Comparison of ENCODE assay signal across 8 cellular contexts in genomic region chr10:79443338-79444242, GRCh38. TPM values are rescaled to one million over a fixed set of nuclear protein-coding genes. Genes with fewer than 3 reads are reported as not detected.
DNase-seq lines count a peak whose midpoint lies in the region; ATAC-seq and TF ChIP-seq lines count a peak whose summit lies in the region.

No MANE protein-coding gene starts in this region.

- ATAC-seq in GM18505 (IDR thresholded peaks at IDR 0.05; ENCODE audit: unreplicated experiment) = no peak
- ATAC-seq in HG02981 (IDR thresholded peaks at IDR 0.05; ENCODE audit: unreplicated experiment) = no peak
- ATAC-seq in GM18498 (IDR thresholded peaks at IDR 0.05; ENCODE audit: unreplicated experiment) = no peak

- H3K4me3 ChIP-seq in fibroblast of lung (replicated peaks in 1 of 4; ENCODE audit: control extremely low read depth in 1 of 4, insufficient read depth in 1 of 4, low read depth in 3 of 4, low read length in 4 of 4) = peak overlapping the region; percentile 72 to 98 (median 82)
- H3K4me3 ChIP-seq in rectal smooth muscle tissue (ENCODE audit: low read length) = peak overlapping the region; percentile 65

- no peak overlapping the region for H2AFZ ChIP-seq in fibroblast of lung (ENCODE audit: low read length)

- H3K27ac ChIP-seq in RWPE1 = peak overlapping the region; percentile 76
- H3K27ac ChIP-seq in fibroblast of lung (ENCODE audit: insufficient read depth, low read length) = peak overlapping the region; percentile 88
- peak overlapping the region; percentile 80 for H3K27ac ChIP-seq in rectal smooth muscle tissue (ENCODE audit: low read depth, low read length)

- H3K9ac ChIP-seq in ES-I3 (ENCODE audit: low read depth, low read length) (peak overlapping the region; percentile 78; the same call in 1 of the 2 replicates), fibroblast of lung (ENCODE audit: insufficient read depth, low read length) (peak overlapping the region; percentile 74), rectal smooth muscle tissue (ENCODE audit: low read length) (peak overlapping the region; percentile 53)

- no peaks in the 10 kb centered on the region for H4K20me1 ChIP-seq in fibroblast of lung (ENCODE audit: control insufficient read depth, extremely low read depth, insufficient read depth, low read length)

- CTCF ChIA-PET in RWPE1 (lab: Yijun Ruan, JAX) = interaction anchor here (0.6 kb wide), 1 partner anchor 74 kb away, joined by 3 read pairs; no protein-coding TSS in a partner anchor

- H3K9me3 ChIP-seq in ES-I3 (ENCODE audit: control insufficient read depth, insufficient read depth, low read length) = no peaks in the 10 kb centered on the region
- H3K9me3 ChIP-seq in fibroblast of lung (ENCODE audit: control insufficient read depth, insufficient read depth, low read depth, low read length) = no peaks in the 10 kb centered on the region

- no peaks in the 10 kb centered on the region for H3K36me3 ChIP-seq in ES-I3 (ENCODE audit: insufficient read depth, low read length)
- H3K36me3 ChIP-seq in fibroblast of lung (ENCODE audit: control insufficient read depth, insufficient read depth, low read length) = peaks cover 4% of the 10 kb centered on the region
- H3K36me3 ChIP-seq in rectal smooth muscle tissue (ENCODE audit: control insufficient read depth, insufficient read depth, low read length) = peaks cover 2% of the 10 kb centered on the region

- H3K4me2 ChIP-seq in fibroblast of lung (ENCODE audit: extremely low read depth, insufficient read depth, low read length) = peak overlapping the region; percentile 94

- TF ChIP-seq CTCF in RWPE1 (conservative IDR thresholded peaks at IDR 0.05; ENCODE audit: low read depth) = no peak
- no peak for TF ChIP-seq CTCF in fibroblast of lung (conservative IDR thresholded peaks at IDR 0.05 in 1 of 2, IDR thresholded peaks at IDR 0.05 in 1 of 2; ENCODE audit: low read depth in 1 of 2, low read length in 2 of 2)

- H3K4me1 ChIP-seq in ES-I3 (ENCODE audit: insufficient read depth, low read length) (no peaks in the 10 kb centered on the region), fibroblast of lung (ENCODE audit: control insufficient read depth, extremely low read depth, insufficient read depth, low read length) (peaks cover 32% of the 10 kb centered on the region), rectal smooth muscle tissue (ENCODE audit: control insufficient read depth, insufficient read depth, low read length) (peaks cover 54% of the 10 kb centered on the region)

- POLR2A ChIA-PET in RWPE1 (lab: Yijun Ruan, JAX; ENCODE audit: low non-redundant PET) = no interaction called here

- no peak for TF ChIP-seq POLR2A in GM18505 (IDR thresholded peaks at IDR 0.05; ENCODE audit: borderline replicate concordance, extremely low read depth, insufficient read depth, insufficient read length)

- peaks cover 60% of the 10 kb centered on the region for H3K79me2 ChIP-seq in fibroblast of lung (ENCODE audit: control insufficient read depth, insufficient read depth, low read length)

- H3K27me3 ChIP-seq in fibroblast of lung (ENCODE audit: control insufficient read depth, insufficient read depth, low read length) (no peaks in the 10 kb centered on the region), rectal smooth muscle tissue (ENCODE audit: control insufficient read depth, insufficient read depth, low read length) (peaks cover 2% of the 10 kb centered on the region)

- DNase-seq in RWPE1 (ENCODE audit: low spot score) (no peak), fibroblast of lung (ENCODE audit: low read depth in 2 of 2) (peak in 1 of 2 donors; percentile 31), NCI-H187 treated with DMSO at 0.1 percent for 48 hours (lab: John Stamatoyannopoulos, UW) (no peak)

RNA-seq across cellular contexts. Expression of gene ZCCHC24, which starts 1.8 kb away (rescaled TPM):
- 40.3 and 44.4 TPM in 2 replicates for total RNA-seq in fibroblast of lung
- 30.2 and 33.2 TPM in 2 replicates for polyA plus RNA-seq in fibroblast of lung
- 45.0 and 51.9 TPM in 2 replicates for polyA plus RNA-seq in fibroblast of lung (2012)
- 92.5 and 96.5 TPM in 2 replicates for polyA minus RNA-seq in fibroblast of lung (ENCODE audit: low replicate concordance)
